ENCODE assay signal across 8 cellular contexts in genomic region chr10:102413053-102413705, GRCh38. TPM values are rescaled to one million over a fixed set of nuclear protein-coding genes. Genes with fewer than 3 reads are reported as not detected.
DNase-seq lines count a peak whose midpoint lies in the region; ATAC-seq and TF ChIP-seq lines count a peak whose summit lies in the region.
"Had no signal": no experiment of that assay in that cellular context is flagged by ENCODE, and none has a peak within 500 bp of the region (broad histone marks: within the 10 kb centered on the region; RNA-seq: fewer than 3 reads in every experiment).

No MANE protein-coding gene starts in this region.

- peak overlapping the region; percentile 68 for H3K27ac ChIP-seq in neural cell (ENCODE audit: low read length)
- H3K27ac ChIP-seq: A549 had no signal

- H3K27me3 ChIP-seq in neural cell (ENCODE audit: insufficient read depth, low read depth, low read length): peaks cover 2% of the 10 kb centered on the region

- TF ChIP-seq EP300 in neural cell (conservative IDR thresholded peaks at IDR 0.05; ENCODE audit: poor library complexity, severe bottlenecking): peak; percentile 34

- H3K9ac ChIP-seq in neural cell (ENCODE audit: low read length): peak overlapping the region; percentile 58

- H3K9me2 ChIP-seq in neural cell (ENCODE audit: insufficient read depth, low read length): no peaks in the 10 kb centered on the region

- peak; percentile 19 to 71 for DNase-seq in NCI-H524 (lab: John Stamatoyannopoulos, UW)
- DNase-seq in NCI-H524 treated with DMSO at 0.1 percent for 48 hours (lab: John Stamatoyannopoulos, UW): no peak
- DNase-seq in NCI-H774 (lab: John Stamatoyannopoulos, UW): peak; percentile 54
- DNase-seq in inferior parietal cortex (ENCODE audit: extremely low spot score): no peak
- DNase-seq: activated CD4-positive, CD25-positive, alpha-beta regulatory T cell had no signal

- TF ChIP-seq RAD21 in neural cell (conservative IDR thresholded peaks at IDR 0.05): no peak

- H3K9me3 ChIP-seq in neural cell (ENCODE audit: low read length): no peaks in the 10 kb centered on the region
- H3K9me3 ChIP-seq: A549 had no signal

- TF ChIP-seq CTCF in neural cell (IDR thresholded peaks at IDR 0.05; ENCODE audit: poor library complexity, severe bottlenecking): no peak

- no peaks in the 10 kb centered on the region for H4K20me1 ChIP-seq in neural cell (ENCODE audit: insufficient read depth)

- H3K4me3 ChIP-seq in neural cell (ENCODE audit: low read length): peak overlapping the region; percentile 62
- H3K4me3 ChIP-seq: A549 had no signal

- no peak overlapping the region for H2AFZ ChIP-seq in neural cell (ENCODE audit: low read depth, low read length)

- H3F3A ChIP-seq in neural cell (ENCODE audit: insufficient read depth, low read length, poor library complexity, severe bottlenecking): no peaks in the 10 kb centered on the region

- H3K4me2 ChIP-seq in neural cell (ENCODE audit: low read length): peak overlapping the region; percentile 67
- H3K4me2 ChIP-seq: A549 had no signal

- H3K79me2 ChIP-seq in neural cell (replicated peaks; ENCODE audit: insufficient read depth, low read length): peaks cover 14% of the 10 kb centered on the region

- no peaks in the 10 kb centered on the region for H3K36me3 ChIP-seq in neural cell (ENCODE audit: insufficient read depth, low read length)

- no peak for ATAC-seq in HG03342 (IDR thresholded peaks at IDR 0.05; ENCODE audit: unreplicated experiment)
- ATAC-seq: A549 had no signal

TF ChIP-seq in neural cell, 6 proteins besides CTCF, POLR2A, EP300 and RAD21:
- TF ChIP-seq MXI1 (conservative IDR thresholded peaks at IDR 0.05; ENCODE audit: poor library complexity, severe bottlenecking): peak; percentile 64
- TF ChIP-seq EZH2 (IDR thresholded peaks at IDR 0.05; ENCODE audit: borderline replicate concordance, insufficient read depth, low read length, poor library complexity, severe bottlenecking): no peak
- TF ChIP-seq REST (IDR thresholded peaks at IDR 0.05; ENCODE audit: borderline replicate concordance): no peak
- TF ChIP-seq TAF1 (IDR thresholded peaks at IDR 0.05; ENCODE audit: low read depth): no peak

RNA-seq across cellular contexts. Expression of gene PSD, which starts 5.4 kb away (rescaled TPM):
- 68.8 and 84.3 TPM in 2 replicates for polyA plus RNA-seq in neural cell
- 52.3 and 67.7 TPM in 2 replicates for polyA minus RNA-seq in neural cell

RNA-seq across cellular contexts. Expression of gene FBXL15, which starts 7.5 kb away (rescaled TPM):
- polyA plus RNA-seq in neural cell: 27.5 and 37.8 TPM in 2 replicates
- 16.2 and 22.2 TPM in 2 replicates for polyA minus RNA-seq in neural cell

RNA-seq across cellular contexts. Expression of gene NFKB2, which starts 17.7 kb away (rescaled TPM):
- polyA plus RNA-seq in neural cell: 0.30 and 0.34 TPM in 2 replicates
- polyA minus RNA-seq in neural cell: 0.24 and 0.46 TPM in 2 replicates

RNA-seq across cellular contexts. Expression of gene CUEDC2, which starts 19.2 kb away (rescaled TPM):
- 169 and 194 TPM in 2 replicates for polyA plus RNA-seq in neural cell
- 76.2 and 79.9 TPM in 2 replicates for polyA minus RNA-seq in neural cell

RNA-seq across cellular contexts. Expression of gene C10orf95, which starts 38.2 kb away (rescaled TPM):
- polyA plus RNA-seq in neural cell: not detected in 2 replicates
- polyA minus RNA-seq in neural cell: not detected in 2 replicates

Comparison
In these comparisons a context has a peak if more than half of its experiments do, and no peak if none do; other contexts are left out.
1. DNase-seq: peak in NCI-H524 (2 of 2) and NCI-H774 (single experiment); none in NCI-H524 treated with DMSO at 0.1 percent for 48 hours (single experiment) and inferior parietal cortex (single experiment).